Comparison of ENCODE assay signal across 14 cellular contexts in the genomic region with DNA sequence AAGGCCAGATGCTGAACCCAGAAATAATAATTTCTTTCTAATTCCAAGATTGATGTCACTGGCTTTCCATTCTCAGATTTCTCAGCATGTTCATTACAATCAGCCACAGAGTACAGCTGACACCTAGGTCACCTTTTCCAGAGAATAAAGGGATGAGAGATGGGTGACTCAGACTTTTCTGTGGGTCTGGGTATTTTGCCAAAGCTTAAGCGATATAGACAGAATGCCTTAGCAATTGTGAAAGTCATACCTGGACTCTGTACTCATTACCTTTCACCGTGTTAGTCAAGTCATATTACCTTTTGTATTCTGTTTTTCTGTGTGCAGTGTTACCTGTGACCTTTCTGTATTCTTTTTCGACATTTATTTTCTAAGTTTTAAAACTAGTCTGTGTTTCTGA. TPM values are rescaled to one million over a fixed set of nuclear protein-coding genes. Genes with fewer than 3 reads are reported as not detected.
A peak's percentile ranks its signal among the peaks of the same experiment; 100 is the strongest.
DNase-seq lines count a peak whose midpoint lies in the region; ATAC-seq, FAIRE-seq and TF ChIP-seq lines count a peak whose summit lies in the region.
"Had no signal": no experiment of that assay in that cellular context is flagged by ENCODE, and none has a peak within 500 bp of the region (broad histone marks: within the 10 kb centered on the region; RNA-seq: fewer than 3 reads in every experiment).

No MANE protein-coding gene starts in this region.

- POLR2A ChIA-PET in PC-3 (lab: Charles Lee; ENCODE audit: unreplicated experiment) = no interaction called here

- H3K9me2 ChIP-seq in PC-3 (replicated peaks; ENCODE audit: low read length) = no peaks in the 10 kb centered on the region

- H3K9ac ChIP-seq in PC-3 (ENCODE audit: low read length) = 0 out of 2 replicates have a peak overlapping the region, but pooled peaks have one; percentile 51

- no peak for TF ChIP-seq POLR2A in H54 (IDR thresholded peaks at IDR 0.05; ENCODE audit: low read depth, low read length)

- CTCF ChIA-PET in PC-3 (lab: Charles Lee) = interaction anchor here (0.6 to 0.8 kb wide), 2 partner anchors 118 to 317 kb away, joined by 3 to 5 read pairs; no protein-coding TSS in a partner anchor

- H3K4me1 ChIP-seq in PC-3 (ENCODE audit: insufficient read depth, low read length) = peaks cover 45% of the 10 kb centered on the region

- BruUV-seq in PC-3 (replicated peaks; lab: Mats Ljungman, UMichigan) = no TSS peak

- peaks cover 3% of the 10 kb centered on the region for H3F3A ChIP-seq in PC-3 (ENCODE audit: low read length, unreplicated experiment)

- no peaks in the 10 kb centered on the region for H3K27me3 ChIP-seq in PC-3 (ENCODE audit: low read length)
- H3K27me3 ChIP-seq: esophagus squamous epithelium had no signal

- DNase-seq in H54 (ENCODE audit: insufficient read length, low spot score) (no peak), PC-3 (peak; percentile 94), epithelial cell of proximal tubule (ENCODE audit: low read depth) (peak; percentile 80), renal cortical epithelial cell (ENCODE audit: low read depth) (peak; percentile 94), NCI-H2029 treated with DMSO at 0.1 percent for 48 hours (lab: John Stamatoyannopoulos, UW) (no peak), NCI-H1694 treated with DMSO at 0.1 percent for 48 hours (lab: John Stamatoyannopoulos, UW) (no peak), NCI-H1436 (lab: John Stamatoyannopoulos, UW) (no peak)
- DNase-seq: CD8-positive, alpha-beta T cell; cerebellar nuclear complex; esophagus squamous epithelium; naive B cell; NCI-H1436 treated with DMSO at 0.1 percent for 48 hours; NCI-H774 had no signal

- no peaks in the 10 kb centered on the region for H3K79me2 ChIP-seq in PC-3 (ENCODE audit: low read length)

- intact Hi-C loops in PC-3 (cut with micrococcal nuclease) = loop anchor here (5.0 kb wide), 2 partner anchors 71 to 241 kb away; partner anchors contain the start of gene ARHGAP21

- no peak overlapping the region for H2AFZ ChIP-seq in PC-3 (ENCODE audit: low read length)

- no peaks in the 10 kb centered on the region for H3K9me3 ChIP-seq in PC-3 (ENCODE audit: low read length)
- H3K9me3 ChIP-seq: esophagus squamous epithelium had no signal

- H4K20me1 ChIP-seq in PC-3 (ENCODE audit: low read length) = no peaks in the 10 kb centered on the region

- H3K4me3 ChIP-seq in PC-3 (ENCODE audit: low read length) (no peak overlapping the region), epithelial cell of proximal tubule (ENCODE audit: low read depth, low read length) (no peak overlapping the region)
- H3K4me3 ChIP-seq: esophagus squamous epithelium had no signal

- H3K36me3 ChIP-seq in PC-3 (ENCODE audit: low read depth, low read length) = no peaks in the 10 kb centered on the region
- H3K36me3 ChIP-seq: esophagus squamous epithelium had no signal

- peak; percentile 94 for FAIRE-seq in H54 (lab: Jason Lieb, UNC)
- FAIRE-seq: H1 had no signal

- H3K4me2 ChIP-seq in PC-3 (ENCODE audit: low read length) = peak overlapping the region; percentile 62

- no peak for TF ChIP-seq CTCF in PC-3 (conservative IDR thresholded peaks at IDR 0.05; ENCODE audit: low read depth, low read length)
- no peak for TF ChIP-seq CTCF in epithelial cell of proximal tubule (conservative IDR thresholded peaks at IDR 0.05; ENCODE audit: low read depth, low read length)

- ATAC-seq in PC-3 = peak; percentile 83
- ATAC-seq: CD8-positive, alpha-beta T cell had no signal

- peak overlapping the region; percentile 83 for H3K27ac ChIP-seq in PC-3 (ENCODE audit: low read length)
- H3K27ac ChIP-seq: esophagus squamous epithelium had no signal

RNA-seq across cellular contexts. Expression of gene PRTFDC1, which starts 10.6 kb away (rescaled TPM):
- total RNA-seq in PC-3 (2014; rRNA removed) (9.7 and 10.2 TPM in 2 replicates), epithelial cell of proximal tubule (25.7 and 27.8 TPM in 2 replicates), renal cortical epithelial cell (12.2 and 13.7 TPM in 2 replicates)

RNA-seq across cellular contexts. Expression of gene ENKUR, which starts 53.0 kb away (rescaled TPM):
- not detected in 2 replicates for total RNA-seq in PC-3 (2014; rRNA removed)
- total RNA-seq in epithelial cell of proximal tubule = not detected in 2 replicates
- 1.4 TPM in 1 of 2 replicates, not detected in the other for total RNA-seq in renal cortical epithelial cell
- total RNA-seq: CD8-positive, alpha-beta T cell; H1 had no signal

RNA-seq across cellular contexts. Expression of gene THNSL1, which starts 53.4 kb away (rescaled TPM):
- total RNA-seq in PC-3 (2014; rRNA removed) = 2.7 and 3.2 TPM in 2 replicates
- 0.58 and 2.4 TPM in 2 replicates for total RNA-seq in epithelial cell of proximal tubule
- 2.8 and 11.4 TPM in 2 replicates for total RNA-seq in renal cortical epithelial cell

Comparison
In these comparisons a context has a peak if more than half of its experiments do, and no peak if none do; other contexts are left out.
1. DNase-seq: peak in PC-3 (single experiment), epithelial cell of proximal tubule (single experiment) and renal cortical epithelial cell (single experiment); none in H54 (single experiment), NCI-H2029 treated with DMSO at 0.1 percent for 48 hours (single experiment), NCI-H1694 treated with DMSO at 0.1 percent for 48 hours (single experiment) and NCI-H1436 (single experiment).